21 cellular contexts compared by ENCODE assay signal in the genomic region with DNA sequence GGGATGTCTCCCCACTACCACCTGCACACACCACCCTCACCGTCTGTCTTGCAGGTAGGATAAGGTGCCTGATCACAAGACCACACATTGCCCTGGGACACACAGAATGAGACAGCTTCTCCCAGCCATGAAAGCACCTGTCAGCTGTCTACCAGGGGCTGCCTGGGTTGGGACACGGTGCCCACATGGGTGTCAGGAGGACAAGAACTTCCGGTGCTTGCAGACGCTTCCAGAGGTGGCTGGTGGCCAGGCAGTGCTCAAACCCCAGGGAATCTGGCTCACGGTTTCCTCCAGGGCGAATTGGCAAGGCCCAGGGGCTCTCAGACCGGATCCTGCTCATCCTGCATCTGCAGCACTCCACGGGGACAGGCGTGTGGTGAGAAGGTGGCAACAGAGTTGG.
"Had no signal": no experiment of that assay in that cellular context is flagged by ENCODE, and none has a peak within 500 bp of the region (broad histone marks: within the 10 kb centered on the region; RNA-seq: fewer than 3 reads in every experiment).

No MANE protein-coding gene starts in this region.

- H3K27ac ChIP-seq: heart right ventricle, lower lobe of right lung had no signal

- H3K27me3 ChIP-seq: cardiac muscle cell had no signal

- H3K4me1 ChIP-seq: lower lobe of right lung had no signal

- H3K36me3 ChIP-seq: cardiac muscle cell, heart right ventricle, lower lobe of right lung, tibial nerve had no signal

- H3K9me3 ChIP-seq: heart right ventricle, lower lobe of right lung, mucosa of descending colon, tibial nerve had no signal

- ATAC-seq: left colon; lower lobe of right lung; mucosa of descending colon; stimulated activated effector memory CD8-positive, alpha-beta T cell treated with anti-CD3 and anti-CD28 coated beads, Interleukin-12 subunit alpha, Interleukin-12 subunit beta, amount 100 ng/mL, for 72 hours; stimulated activated naive CD8-positive, alpha-beta T cell treated with anti-CD3 and anti-CD28 coated beads, Interleukin-15, amount 100 ng/mL, for 72 hours had no signal

- H3K4me3 ChIP-seq: cardiac muscle cell, heart right ventricle, lower lobe of right lung, mucosa of descending colon, tibial nerve had no signal

- DNase-seq: activated CD4-positive, alpha-beta T cell treated with anti-CD3 and anti-CD28 coated beads for 4 hours; activated CD4-positive, alpha-beta T cell treated with anti-CD3 and anti-CD28 coated beads, Interleukin-2, amount 50 U/mL, for 48 hours; activated CD4-positive, CD25-positive, alpha-beta regulatory T cell; activated naive CD4-positive, alpha-beta T cell treated with Interleukin-2 at 50 U/mL for 16 hours; activated naive CD8-positive, alpha-beta T cell treated with anti-CD3 and anti-CD28 coated beads for 36 hours; activated T-cell treated with anti-CD3 and anti-CD28 coated beads, Interleukin-2, amount 50 U/mL, for 48 hours; effector CD4-positive, alpha-beta T cell; heart right ventricle; islet precursor cell; left colon; lower lobe of right lung; mesendoderm; mucosa of descending colon; nephron progenitor cell; occipital lobe; small intestine; stimulated activated CD4-positive, alpha-beta T cell treated with anti-CD3 and anti-CD28 coated beads, Interleukin-2, amount 100 ng/mL, for 24 hours; stimulated activated naive CD8-positive, alpha-beta T cell treated with anti-CD3 and anti-CD28 coated beads, Interleukin-15, amount 100 ng/mL, for 72 hours had no signal
